10 cellular contexts compared by ENCODE assay signal in genomic region chr10:22651276-22651980, GRCh38.
DNase-seq lines count a peak whose midpoint lies in the region; ATAC-seq, FAIRE-seq and TF ChIP-seq lines count a peak whose summit lies in the region.
"Had no signal": no experiment of that assay in that cellular context is flagged by ENCODE, and none has a peak within 500 bp of the region (broad histone marks: within the 10 kb centered on the region; RNA-seq: fewer than 3 reads in every experiment).

No MANE protein-coding gene starts in this region.

- no peaks in the 10 kb centered on the region for H3K9me3 ChIP-seq in GM12878 (replicated peaks; ENCODE audit: control insufficient read depth, insufficient read depth, low read length)
- H3K9me3 ChIP-seq in aorta (ENCODE audit: control insufficient read depth, low read length), result no peaks in the 10 kb centered on the region

- peak overlapping the region; percentile 88 for H3K27ac Mint-ChIP-seq in stimulated activated naive B cell treated with anti-CD40 and anti-IgM and Interleukin-4, amounts not matched to agents 10 μg/mL and 1 μg/mL and 100 μg/mL, for 72 hours

- ATAC-seq in GM19395 (IDR thresholded peaks at IDR 0.05; ENCODE audit: unreplicated experiment), result peak; percentile 39
- ATAC-seq in HG03469 (IDR thresholded peaks at IDR 0.05; ENCODE audit: unreplicated experiment), result peak; percentile 38
- ATAC-seq in GM12878, result peak; percentile 43
- ATAC-seq in stimulated activated naive B cell treated with anti-CD40 and anti-IgM and Interleukin-4, amounts not matched to agents 10 μg/mL and 1 μg/mL and 100 μg/mL, for 72 hours (replicated peaks), result peak; percentile 75 to 84
- ATAC-seq in aorta (ENCODE audit: low FRiP score), result no peak

- H3K4me1 ChIP-seq in GM12878 (ENCODE audit: control insufficient read depth, insufficient read depth, low read length), result peaks cover 91% of the 10 kb centered on the region
- peaks cover 7 to 10% of the 10 kb centered on the region in 2 donors for H3K4me1 ChIP-seq in aorta (ENCODE audit: control insufficient read depth in 1 of 2, insufficient read depth in 2 of 2, low read length in 2 of 2)

- TF ChIP-seq CTCF in GM12878 (IDR thresholded peaks at IDR 0.05 in 2 of 3, conservative IDR thresholded peaks at IDR 0.05 in 1 of 3; ENCODE audit: control insufficient read depth in 2 of 3, extremely low read depth in 1 of 3, insufficient read depth in 1 of 3, low read depth in 3 of 3, low read length in 3 of 3), result no peak

- H3K36me3 ChIP-seq in GM12878 (ENCODE audit: control insufficient read depth in 2 of 2, insufficient read depth in 2 of 2, low read length in 1 of 2) (peaks cover 0 to 4% of the 10 kb centered on the region in 2 experiments; a peak in 1 of 4 replicates), aorta (ENCODE audit: control insufficient read depth in 1 of 2, insufficient read depth in 2 of 2, low read length in 1 of 2) (no peaks in the 10 kb centered on the region)

- peaks cover 70 to 97% of the 10 kb centered on the region in 2 donors for H3K4me1 Mint-ChIP-seq in stimulated activated naive B cell treated with anti-CD40 and anti-IgM and Interleukin-4, amounts not matched to agents 10 μg/mL and 1 μg/mL and 100 μg/mL, for 72 hours

- H3K27ac ChIP-seq in GM12878 (ENCODE audit: control insufficient read depth, insufficient read depth), result peak overlapping the region; percentile 18; the same call in 1 of the 2 replicates
- H3K27ac ChIP-seq in aorta (ENCODE audit: low read depth in 1 of 2, low read length in 2 of 2), result no peak overlapping the region

- peaks cover 15 to 26% of the 10 kb centered on the region in 2 donors for H3K36me3 Mint-ChIP-seq in stimulated activated naive B cell treated with anti-CD40 and anti-IgM and Interleukin-4, amounts not matched to agents 10 μg/mL and 1 μg/mL and 100 μg/mL, for 72 hours

- H3K4me2 ChIP-seq in GM12878 (ENCODE audit: control insufficient read depth, insufficient read depth), result no peak overlapping the region

- in situ Hi-C loops in GM12878 (cut with MboI), result no loop called here

- DNase-seq in GM12878 (ENCODE audit: low read depth, low spot score) (no peak), aorta (no peak), NCI-H446 treated with DMSO at 0.1 percent for 48 hours (lab: John Stamatoyannopoulos, UW) (no peak), HT-29 (ENCODE audit: low spot score) (no peak)
- DNase-seq in stimulated activated naive B cell treated with anti-CD40 and anti-IgM and Interleukin-4, amounts not matched to agents 10 μg/mL and 1 μg/mL and 100 μg/mL, for 72 hours, result peak; percentile 40
- DNase-seq: dermis blood vessel endothelial cell, NCI-H1417, posterior cingulate gyrus had no signal

- H3K9me3 Mint-ChIP-seq in stimulated activated naive B cell treated with anti-CD40 and anti-IgM and Interleukin-4, amounts not matched to agents 10 μg/mL and 1 μg/mL and 100 μg/mL, for 72 hours, result no peaks in the 10 kb centered on the region

- FAIRE-seq in GM12878 (lab: Jason Lieb, UNC), result no peak

- TF ChIP-seq RAD21 in GM12878 (IDR thresholded peaks at IDR 0.05; ENCODE audit: insufficient read depth, low read depth, low read length), result no peak

- intact Hi-C loops in GM12878 (cut with micrococcal nuclease; ENCODE audit: unreplicated experiment) (no loop called here), aorta (cut with DNase I) (no loop called here)

- no peak for TF ChIP-seq EP300 in GM12878 (IDR thresholded peaks at IDR 0.05; ENCODE audit: borderline replicate concordance in 1 of 2, control insufficient read depth in 1 of 2, low read depth in 2 of 2, low read length in 2 of 2)

- TF ChIP-seq POLR2A in GM12878 (IDR thresholded peaks at IDR 0.05; ENCODE audit: low read depth, low read length), result no peak; the same call in 1 of the 2 replicates

- H3K4me3 Mint-ChIP-seq in stimulated activated naive B cell treated with anti-CD40 and anti-IgM and Interleukin-4, amounts not matched to agents 10 μg/mL and 1 μg/mL and 100 μg/mL, for 72 hours, result peak overlapping the region; percentile 1 to 54

- no peaks in the 10 kb centered on the region for H3K27me3 Mint-ChIP-seq in stimulated activated naive B cell treated with anti-CD40 and anti-IgM and Interleukin-4, amounts not matched to agents 10 μg/mL and 1 μg/mL and 100 μg/mL, for 72 hours

- SMC1A ChIA-PET in GM12878 (lab: Charles Lee; ENCODE audit: uncharacterized antibody, unreplicated experiment), result interaction anchor here (0.8 to 13.5 kb wide), 15 partner anchors 11 to 62 kb away, joined by 3 to 172 read pairs (median 5); partner anchors contain the start of gene PIP4K2A

- POLR2A ChIA-PET in GM12878 (lab: Charles Lee), result interaction anchor here (0.5 to 6.2 kb wide), 10 partner anchors 15 to 61 kb away, joined by 3 to 30 read pairs (median 8); no protein-coding TSS in a partner anchor

- no peak overlapping the region for H2AFZ ChIP-seq in GM12878 (ENCODE audit: control insufficient read depth, low read depth, low read length)

- no peaks in the 10 kb centered on the region for H3K27me3 ChIP-seq in GM12878 (replicated peaks in 1 of 2; ENCODE audit: control insufficient read depth in 2 of 2, insufficient read depth in 2 of 2, low read length in 1 of 2)
- no peaks in the 10 kb centered on the region for H3K27me3 ChIP-seq in aorta (ENCODE audit: control insufficient read depth in 1 of 2, insufficient read depth in 2 of 2, low read length in 1 of 2)

- RAD21 ChIA-PET in GM12878 (lab: Charles Lee; ENCODE audit: unreplicated experiment), result interaction anchor here (1.1 to 9.1 kb wide), 11 partner anchors 11 to 73 kb away, joined by 3 to 99 read pairs (median 15); no protein-coding TSS in a partner anchor

- no peaks in the 10 kb centered on the region for H4K20me1 ChIP-seq in GM12878 (ENCODE audit: control insufficient read depth, insufficient read depth)

- no TSS peak for BruUV-seq in GM12878 (replicated peaks; lab: Mats Ljungman, UMichigan)

- peaks cover 95% of the 10 kb centered on the region for H3K79me2 ChIP-seq in GM12878 (ENCODE audit: control insufficient read depth, insufficient read depth, low read length)

- H3K4me3 ChIP-seq in GM12878 (no peak overlapping the region), aorta (ENCODE audit: low read length in 2 of 2) (no peak overlapping the region)

- 52% methylated on average over 12 of the region's 12 CpGs for WGBS in GM12878 (ENCODE audit: insufficient coverage, insufficient replicate concordance, low lambda C conversion rate, missing lambda C conversion rate)
- 78 to 86% methylated on average over 12 of the region's 12 CpGs for WGBS in aorta, 2 donors

- CTCF ChIA-PET in GM12878 (lab: Yijun Ruan, JAX), result interaction anchor here (0.6 to 1.7 kb wide), 3 partner anchors 12 to 61 kb away, joined by 3 to 4 read pairs (median 3); no protein-coding TSS in a partner anchor

- no peak overlapping the region for H3K9ac ChIP-seq in GM12878 (ENCODE audit: control insufficient read depth, insufficient read depth, low read length)

TF ChIP-seq in GM12878, 131 proteins besides CTCF, POLR2A, EP300 and RAD21 (continues in another document):
- TF ChIP-seq RAD51 (IDR thresholded peaks at IDR 0.05) (no peak), EGR1 (IDR thresholded peaks at IDR 0.05; ENCODE audit: borderline replicate concordance in 1 of 2, low read depth in 2 of 2, low read length in 2 of 2) (peak; percentile 27 to 84), SPI1 (IDR thresholded peaks at IDR 0.05; ENCODE audit: borderline replicate concordance, insufficient read depth, low read depth, low read length) (peak; percentile 67), MTA3 (IDR thresholded peaks at IDR 0.05; ENCODE audit: borderline replicate concordance, low read length) (no peak), BCL3 (IDR thresholded peaks at IDR 0.05; ENCODE audit: borderline replicate concordance, insufficient read depth, low read depth, low read length, poor library complexity, severe bottlenecking) (no peak), MLLT1 (IDR thresholded peaks at IDR 0.05) (no peak), BCL11A (IDR thresholded peaks at IDR 0.05; ENCODE audit: low read depth, low read length) (no peak)
